ENCODE assay signal across 8 cellular contexts in the genomic region with DNA sequence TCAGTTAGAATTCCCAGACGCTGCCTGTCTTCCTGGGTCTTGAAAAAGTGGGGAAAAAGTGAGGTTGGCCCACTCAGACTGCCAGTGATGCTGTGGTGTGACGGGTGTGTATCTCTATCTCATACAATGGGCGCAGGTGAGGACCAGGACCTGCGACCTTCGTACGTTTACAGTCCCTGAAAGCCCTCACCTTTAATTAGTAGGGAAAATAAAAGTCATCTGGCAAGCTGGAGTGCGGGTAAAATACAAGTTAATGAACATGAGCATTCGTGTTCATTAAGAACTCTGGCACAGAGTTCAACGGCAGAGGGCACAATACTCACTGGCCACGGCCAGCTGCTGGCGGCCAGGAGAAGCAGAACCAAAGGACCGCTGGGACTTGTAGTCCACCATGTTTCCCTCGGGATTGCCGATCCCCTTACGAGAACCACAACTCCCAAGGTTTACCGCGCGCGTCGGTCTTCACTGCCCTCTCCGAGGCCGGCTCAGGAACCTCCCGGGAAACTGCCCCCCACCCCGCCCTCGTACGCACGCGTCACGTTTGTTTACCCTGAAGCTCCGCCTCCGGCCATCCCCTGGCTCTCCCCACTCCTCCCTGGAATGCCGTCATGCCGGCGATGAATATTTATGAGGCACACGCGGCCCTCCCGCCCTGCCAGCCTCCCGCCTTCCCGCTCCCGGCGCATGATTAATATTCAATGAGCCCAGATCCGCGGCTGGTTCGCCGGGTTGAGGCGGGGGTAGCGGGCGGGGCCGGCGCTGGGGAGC. TPM values are rescaled to one million over a fixed set of nuclear protein-coding genes. Genes with fewer than 3 reads are reported as not detected.
DNase-seq lines count a peak whose midpoint lies in the region; ATAC-seq and TF ChIP-seq lines count a peak whose summit lies in the region.

No MANE protein-coding gene starts in this region.

- H3K27me3 ChIP-seq in vagina: no peaks in the 10 kb centered on the region

- peaks cover 13% of the 10 kb centered on the region for H3K4me1 ChIP-seq in vagina

- ATAC-seq in GM18508 (IDR thresholded peaks at IDR 0.05; ENCODE audit: insufficient read depth, unreplicated experiment) (peak; percentile 70), HG02981 (IDR thresholded peaks at IDR 0.05; ENCODE audit: unreplicated experiment) (peak; percentile 62)

- no peak for TF ChIP-seq POLR2A in vagina (IDR thresholded peaks at IDR 0.05)

- intact Hi-C loops in vagina (cut with DNase I): loop anchor here (2.0 to 10.0 kb wide), 4 partner anchors 130 to 278 kb away; partner anchors contain the start of gene ZCCHC2

- H3K27ac ChIP-seq in vagina: peak overlapping the region; percentile 95

- DNase-seq in NCI-H2029 (lab: John Stamatoyannopoulos, UW) (peak; percentile 95), T1000 (lab: John Stamatoyannopoulos, UW) (peak; percentile 94), astrocyte of the hippocampus (ENCODE audit: low read depth, low spot score) (peak; percentile 100), hepatic stellate cell (ENCODE audit: low spot score) (peak; percentile 98), putamen (ENCODE audit: low spot score) (peak; percentile 100), vagina (ENCODE audit: extremely low spot score in 2 of 2) (peak; percentile 99 to 100)

- H3K9me3 ChIP-seq in vagina: no peaks in the 10 kb centered on the region

- peak overlapping the region; percentile 82 to 92 for H3K4me3 ChIP-seq in vagina

- TF ChIP-seq CTCF in vagina (IDR thresholded peaks at IDR 0.05): peak; percentile 24 to 93 (median 66)

- H3K36me3 ChIP-seq in vagina: no peaks in the 10 kb centered on the region

RNA-seq across cellular contexts. Expression of gene PHLPP1, which starts 0.5 kb away (rescaled TPM):
- 20.6 TPM for total RNA-seq in vagina

Comparison
In these comparisons a context has a peak if more than half of its experiments do, and no peak if none do; other contexts are left out.
1. Peak in every context shown above with its lines: DNase-seq, ATAC-seq, H3K4me3 ChIP-seq and H3K27ac ChIP-seq.